Comparison of ENCODE assay signal across 8 cellular contexts in the genomic region with DNA sequence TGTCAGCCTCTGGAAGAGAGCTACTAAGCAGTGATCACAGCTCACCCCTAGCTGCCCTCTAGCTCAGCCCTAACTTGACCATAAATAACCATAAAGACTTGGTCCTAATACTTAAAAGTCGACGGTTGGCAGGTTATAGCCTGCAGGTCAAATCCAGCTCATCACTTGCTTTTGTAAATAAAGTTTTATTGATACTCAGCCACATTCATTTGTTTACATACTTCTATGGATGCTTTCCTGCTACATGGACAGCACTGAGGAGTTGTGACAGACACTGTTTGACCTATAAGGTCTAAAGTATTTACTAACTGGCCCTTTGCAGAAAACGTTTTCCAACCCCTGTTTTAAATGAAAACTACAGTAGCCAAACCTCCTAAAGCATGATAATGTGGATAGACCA.
"Had no signal": no experiment of that assay in that cellular context is flagged by ENCODE, and none has a peak within 500 bp of the region (broad histone marks: within the 10 kb centered on the region; RNA-seq: fewer than 3 reads in every experiment).

No MANE protein-coding gene starts in this region.

- H2AFZ ChIP-seq: GM23338 had no signal

- H3K4me3 ChIP-seq: GM23338 had no signal

- H3K36me3 Mint-ChIP-seq: IgD-negative memory B cell had no signal

- ATAC-seq: GM23338 had no signal

- H3K27ac Mint-ChIP-seq: GM23338, H9, IgD-negative memory B cell had no signal

- H3K4me2 ChIP-seq: GM23338 had no signal

- DNase-seq: H9, HCEC 1CT, KG1 had no signal

- H3K4me3 Mint-ChIP-seq: GM23338, H9, IgD-negative memory B cell had no signal

- H3K4me1 Mint-ChIP-seq: GM23338, H9, IgD-negative memory B cell had no signal

- FAIRE-seq: H1, H54, HTR-8/SVneo had no signal
